Comparison of ENCODE assay signal across 11 cellular contexts in the genomic region with DNA sequence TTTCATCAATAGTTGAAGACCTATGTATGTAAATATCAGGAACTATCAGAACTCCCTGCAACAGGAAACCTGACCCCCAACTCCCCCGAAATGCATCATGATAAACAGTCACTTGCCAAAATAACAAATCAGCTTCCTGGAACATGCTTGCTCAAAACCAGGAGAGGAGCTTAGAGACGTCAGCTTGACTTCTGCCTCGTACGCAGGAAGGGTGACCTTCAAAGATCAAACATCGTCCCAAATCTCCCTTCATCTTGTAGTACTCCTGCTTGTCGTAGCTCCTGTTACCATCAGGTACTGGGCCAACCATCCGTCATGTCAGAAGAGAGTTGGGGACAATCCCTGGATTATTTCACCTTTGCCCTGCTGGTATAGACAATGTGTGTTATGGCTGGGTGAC.
DNase-seq lines count a peak whose midpoint lies in the region; ATAC-seq, FAIRE-seq and TF ChIP-seq lines count a peak whose summit lies in the region.
"Had no signal": no experiment of that assay in that cellular context is flagged by ENCODE, and none has a peak within 500 bp of the region (broad histone marks: within the 10 kb centered on the region; RNA-seq: fewer than 3 reads in every experiment).

No MANE protein-coding gene starts in this region.

- no peaks in the 10 kb centered on the region for H3K9me3 ChIP-seq in CD8-positive, alpha-beta T cell (ENCODE audit: low read length)
- no peaks in the 10 kb centered on the region; the same call in 2 of the 3 replicates for H3K9me3 ChIP-seq in GM12878 (replicated peaks; ENCODE audit: control insufficient read depth, insufficient read depth, low read length)
- no peaks in the 10 kb centered on the region for H3K9me3 ChIP-seq in naive thymus-derived CD4-positive, alpha-beta T cell (ENCODE audit: control insufficient read depth in 2 of 3, low read length in 3 of 3)
- no peaks in the 10 kb centered on the region for H3K9me3 ChIP-seq in H9 (ENCODE audit: control insufficient read depth, low read depth, low read length)

- no peak overlapping the region for H4K91ac ChIP-seq in H9 (ENCODE audit: insufficient read length, low read depth, low read length)

- H3K79me1 ChIP-seq in H9 (ENCODE audit: insufficient read depth, low read depth, low read length, poor library complexity, severe bottlenecking), result no peaks in the 10 kb centered on the region

- no peak overlapping the region for H3T11ph ChIP-seq in H9 (ENCODE audit: low read length)

- H2BK15ac ChIP-seq in H9 (ENCODE audit: low read depth, low read length), result no peak overlapping the region

- H2AK5ac ChIP-seq in H9 (ENCODE audit: insufficient read length, low read length), result no peak overlapping the region

- H3K27me3 Mint-ChIP-seq in CD8-positive, alpha-beta T cell (ENCODE audit: low read depth), result no peaks in the 10 kb centered on the region
- peaks cover 0 to 9% (median 0%) of the 10 kb centered on the region in 5 donors for H3K27me3 Mint-ChIP-seq in naive thymus-derived CD4-positive, alpha-beta T cell
- H3K27me3 Mint-ChIP-seq in H9 (ENCODE audit: low read depth), result no peaks in the 10 kb centered on the region

- H3K56ac ChIP-seq in H9 (ENCODE audit: insufficient read length, low read depth, low read length), result no peak overlapping the region

- no peak overlapping the region for H3K4ac ChIP-seq in H9 (ENCODE audit: low read depth, low read length)

- no peaks in the 10 kb centered on the region for H3K27me3 ChIP-seq in CD8-positive, alpha-beta T cell (ENCODE audit: insufficient read depth, low read length)
- H3K27me3 ChIP-seq in GM12878 (replicated peaks in 1 of 2; ENCODE audit: control insufficient read depth in 2 of 2, insufficient read depth in 2 of 2, low read length in 1 of 2) (no peaks in the 10 kb centered on the region), H9 (ENCODE audit: insufficient read depth, low read length) (no peaks in the 10 kb centered on the region)
- no peaks in the 10 kb centered on the region for H3K27me3 ChIP-seq in naive thymus-derived CD4-positive, alpha-beta T cell (ENCODE audit: control insufficient read depth in 2 of 2, insufficient read depth in 2 of 2, low read length in 2 of 2)

- 76% methylated on average over 7 of the region's 7 CpGs for WGBS in GM12878 (ENCODE audit: insufficient coverage, insufficient replicate concordance, low lambda C conversion rate, missing lambda C conversion rate)
- no CpG with 5 or more reads among the region's 7 CpGs for WGBS in H9 (ENCODE audit: extremely low coverage, insufficient read length, low lambda C conversion rate)

- no peak overlapping the region for H3K4me3 ChIP-seq in CD8-positive, alpha-beta T cell (ENCODE audit: low read depth, low read length)
- H3K4me3 ChIP-seq in GM12878, result no peak overlapping the region
- no peak overlapping the region for H3K4me3 ChIP-seq in naive thymus-derived CD4-positive, alpha-beta T cell (ENCODE audit: low read length)

- no TSS peak for BruUV-seq in GM12878 (replicated peaks; lab: Mats Ljungman, UMichigan)

- no peak overlapping the region for H3K27ac Mint-ChIP-seq in CD8-positive, alpha-beta T cell
- peak overlapping the region in 4 of 9 donors; percentile 9 to 90 (median 48) for H3K27ac Mint-ChIP-seq in naive thymus-derived CD4-positive, alpha-beta T cell
- 0 out of 7 replicates have a peak overlapping the region, but pooled peaks of 1 of the 3 experiments have one; percentile 12 for H3K27ac Mint-ChIP-seq in H9

- no peak for TF ChIP-seq RAD21 in GM12878 (IDR thresholded peaks at IDR 0.05; ENCODE audit: insufficient read depth, low read depth, low read length)

- H3K4me3 Mint-ChIP-seq in CD8-positive, alpha-beta T cell, result peak overlapping the region; percentile 79
- peak overlapping the region in 9 of 10 donors; percentile 5 to 86 (median 79) for H3K4me3 Mint-ChIP-seq in naive thymus-derived CD4-positive, alpha-beta T cell
- H3K4me3 Mint-ChIP-seq in H9, result no peak overlapping the region

- no peaks in the 10 kb centered on the region for H3K36me3 ChIP-seq in CD8-positive, alpha-beta T cell (ENCODE audit: insufficient read depth, low read length)
- no peaks in the 10 kb centered on the region for H3K36me3 ChIP-seq in GM12878 (ENCODE audit: control insufficient read depth in 2 of 2, insufficient read depth in 2 of 2, low read length in 1 of 2)
- no peaks in the 10 kb centered on the region for H3K36me3 ChIP-seq in naive thymus-derived CD4-positive, alpha-beta T cell (ENCODE audit: control insufficient read depth in 2 of 3, insufficient read depth in 3 of 3, low read length in 3 of 3)

- H3K4me1 Mint-ChIP-seq in CD8-positive, alpha-beta T cell (ENCODE audit: low read depth), result peaks cover 26% of the 10 kb centered on the region
- peaks cover 16 to 43% (median 27%) of the 10 kb centered on the region in 7 donors for H3K4me1 Mint-ChIP-seq in naive thymus-derived CD4-positive, alpha-beta T cell
- H3K4me1 Mint-ChIP-seq in H9, result peaks cover 13 to 26% of the 10 kb centered on the region in 2 experiments

- FAIRE-seq in GM12878 (lab: Jason Lieb, UNC), result peak; percentile 61
- FAIRE-seq: TTC549 had no signal

- H3K23me2 ChIP-seq in H9 (ENCODE audit: insufficient read length, low read depth, low read length, poor library complexity, severe bottlenecking), result no peaks in the 10 kb centered on the region

- peaks cover 6% of the 10 kb centered on the region for H3K9me3 Mint-ChIP-seq in CD8-positive, alpha-beta T cell
- peaks cover 0 to 4% (median 0%) of the 10 kb centered on the region in 11 donors for H3K9me3 Mint-ChIP-seq in naive thymus-derived CD4-positive, alpha-beta T cell
- H3K9me3 Mint-ChIP-seq in H9, result peaks cover 0 to 3% of the 10 kb centered on the region in 2 experiments; a peak in 3 of 5 replicates

- peaks cover 18% of the 10 kb centered on the region for H3K4me1 ChIP-seq in CD8-positive, alpha-beta T cell (ENCODE audit: insufficient read depth, low read length)
- H3K4me1 ChIP-seq in GM12878 (ENCODE audit: control insufficient read depth, insufficient read depth, low read length) (peaks cover 12% of the 10 kb centered on the region), H9 (ENCODE audit: insufficient read depth, low read length) (peaks cover 3% of the 10 kb centered on the region; the same call in 1 of the 2 replicates)
- H3K4me1 ChIP-seq in naive thymus-derived CD4-positive, alpha-beta T cell (ENCODE audit: control insufficient read depth in 2 of 2, insufficient read depth in 2 of 2, low read length in 2 of 2), result peaks cover 10 to 20% of the 10 kb centered on the region in 2 donors

- POLR2A ChIA-PET in CD8-positive, alpha-beta T cell (lab: Charles Lee), result interaction anchor here (1.1 to 1.4 kb wide), 2 partner anchors 8 to 25 kb away, joined by 3 read pairs; no protein-coding TSS in a partner anchor
- POLR2A ChIA-PET in GM12878 (lab: Charles Lee), result no interaction called here
- POLR2A ChIA-PET in naive thymus-derived CD4-positive, alpha-beta T cell (lab: Charles Lee), result no interaction called here

- no peak overlapping the region for H2BK12ac ChIP-seq in H9 (ENCODE audit: insufficient read length, low read depth, low read length)

- no peak overlapping the region for H3K9ac ChIP-seq in GM12878 (ENCODE audit: control insufficient read depth, insufficient read depth, low read length)
- H3K9ac ChIP-seq in H9 (ENCODE audit: extremely low read depth, insufficient read length, low read length), result no peak overlapping the region

- in situ Hi-C loops in GM12878 (cut with MboI), result no loop called here

- H2BK5ac ChIP-seq in H9 (ENCODE audit: insufficient read length, low read length), result no peak overlapping the region

- H2AFZ ChIP-seq in GM12878 (ENCODE audit: control insufficient read depth, low read depth, low read length), result no peak overlapping the region
- H2AFZ ChIP-seq in H9 (ENCODE audit: low read length), result no peak overlapping the region

- H3K79me2 ChIP-seq in GM12878 (ENCODE audit: control insufficient read depth, insufficient read depth, low read length), result no peaks in the 10 kb centered on the region
- no peaks in the 10 kb centered on the region for H3K79me2 ChIP-seq in H9 (ENCODE audit: insufficient read depth, low read length)

- SMC1A ChIA-PET in GM12878 (lab: Charles Lee; ENCODE audit: uncharacterized antibody, unreplicated experiment), result interaction anchor here (1.2 to 3.0 kb wide), 5 partner anchors 12 to 403 kb away, joined by 4 to 11 read pairs (median 5); no protein-coding TSS in a partner anchor

- H2BK120ac ChIP-seq in H9 (ENCODE audit: low read depth, low read length, poor library complexity, severe bottlenecking), result no peak overlapping the region

- no peak overlapping the region for H3K4me2 ChIP-seq in GM12878 (ENCODE audit: control insufficient read depth, insufficient read depth)
- H3K4me2 ChIP-seq in H9 (ENCODE audit: insufficient read depth, insufficient read length, low read length), result no peak overlapping the region

- H3K23ac ChIP-seq in H9 (ENCODE audit: insufficient read length, low read depth, low read length), result no peak overlapping the region

- no peak overlapping the region for H4K8ac ChIP-seq in H9 (replicated peaks; ENCODE audit: insufficient read length, low read depth, low read length)

- H3K18ac ChIP-seq in H9 (ENCODE audit: insufficient read length, low read depth, low read length), result no peak overlapping the region

- DNase-seq in CD8-positive, alpha-beta T cell, result no peak
- no peak for DNase-seq in GM12878 (ENCODE audit: low read depth, low spot score)
- no peak for DNase-seq in naive thymus-derived CD4-positive, alpha-beta T cell
- no peak for DNase-seq in H9
- no peak for DNase-seq in GM20000 (ENCODE audit: low spot score)
- DNase-seq in activated CD4-positive, CD25-positive, alpha-beta regulatory T cell treated with anti-CD3 and anti-CD28 coated beads, Interleukin-2, amount 50 U/mL, for 72 hours, result no peak
- DNase-seq: IMR-90, NCI-H187 treated with DMSO at 0.1 percent for 48 hours had no signal

- intact Hi-C loops in CD8-positive, alpha-beta T cell (cut with DNase I, micrococcal nuclease), result no loop called here
- intact Hi-C loops in GM12878 (cut with micrococcal nuclease; ENCODE audit: unreplicated experiment), result no loop called here
- intact Hi-C loops in naive thymus-derived CD4-positive, alpha-beta T cell (cut with micrococcal nuclease), result no loop called here

- CTCF ChIA-PET in CD8-positive, alpha-beta T cell (lab: Charles Lee), result interaction anchor here (1.1 kb wide), 1 partner anchor 398 kb away, joined by 4 read pairs; no protein-coding TSS in a partner anchor
- CTCF ChIA-PET in GM12878 (lab: Yijun Ruan, JAX), result interaction anchor here (1.4 to 2.0 kb wide), 4 partner anchors 23 to 407 kb away, joined by 3 to 7 read pairs (median 6); no protein-coding TSS in a partner anchor
- CTCF ChIA-PET in naive thymus-derived CD4-positive, alpha-beta T cell (lab: Charles Lee), result no interaction called here

- no peak overlapping the region for H4K5ac ChIP-seq in H9 (ENCODE audit: insufficient read length, low read depth, low read length)

- no peak for TF ChIP-seq POLR2A in GM12878 (IDR thresholded peaks at IDR 0.05; ENCODE audit: low read depth, low read length)

- no peak for TF ChIP-seq CTCF in 22Rv1 (IDR thresholded peaks at IDR 0.05)
- no peak for TF ChIP-seq CTCF in CD8-positive, alpha-beta T cell (IDR thresholded peaks at IDR 0.05)
- no peak for TF ChIP-seq CTCF in GM12878 (IDR thresholded peaks at IDR 0.05 in 2 of 3, conservative IDR thresholded peaks at IDR 0.05 in 1 of 3; ENCODE audit: control insufficient read depth in 2 of 3, extremely low read depth in 1 of 3, insufficient read depth in 1 of 3, low read depth in 3 of 3, low read length in 3 of 3)
- TF ChIP-seq CTCF in H9 (conservative IDR thresholded peaks at IDR 0.05), result no peak
- TF ChIP-seq CTCF in GM20000 (IDR thresholded peaks at IDR 0.05; ENCODE audit: extremely low read depth, missing control alignments), result no peak

- H4K20me1 ChIP-seq in GM12878 (ENCODE audit: control insufficient read depth, insufficient read depth) (no peaks in the 10 kb centered on the region), H9 (ENCODE audit: control insufficient read depth, insufficient read depth, insufficient read length) (no peaks in the 10 kb centered on the region)

- RAD21 ChIA-PET in GM12878 (lab: Charles Lee; ENCODE audit: unreplicated experiment), result interaction anchor here (1.4 to 2.9 kb wide), 2 partner anchors 32 to 398 kb away, joined by 3 to 16 read pairs; no protein-coding TSS in a partner anchor

- H3K27ac ChIP-seq in 22Rv1, result peak overlapping the region; percentile 98
- no peak overlapping the region for H3K27ac ChIP-seq in CD8-positive, alpha-beta T cell (ENCODE audit: low read depth, low read length)
- no peak overlapping the region for H3K27ac ChIP-seq in GM12878 (ENCODE audit: control insufficient read depth, insufficient read depth)
- no peak overlapping the region for H3K27ac ChIP-seq in naive thymus-derived CD4-positive, alpha-beta T cell (ENCODE audit: low read depth, low read length)
- H3K27ac ChIP-seq in H9 (ENCODE audit: insufficient read length, low read depth, low read length), result no peak overlapping the region

- H3K36me3 Mint-ChIP-seq in CD8-positive, alpha-beta T cell, result no peaks in the 10 kb centered on the region
- H3K36me3 Mint-ChIP-seq in naive thymus-derived CD4-positive, alpha-beta T cell, result peaks cover 0 to 2% (median 0%) of the 10 kb centered on the region in 5 donors
- no peaks in the 10 kb centered on the region for H3K36me3 Mint-ChIP-seq in H9 (ENCODE audit: insufficient read depth in 1 of 3, low read depth in 3 of 3)

- no peak overlapping the region for H2BK20ac ChIP-seq in H9 (ENCODE audit: low read depth, low read length, poor library complexity, severe bottlenecking)

- no peak for TF ChIP-seq EP300 in GM12878 (IDR thresholded peaks at IDR 0.05; ENCODE audit: borderline replicate concordance in 1 of 2, control insufficient read depth in 1 of 2, low read depth in 2 of 2, low read length in 2 of 2)

- no peak for ATAC-seq in CD8-positive, alpha-beta T cell
- ATAC-seq in GM12878 (no peak), GM21381 (IDR thresholded peaks at IDR 0.05; ENCODE audit: unreplicated experiment) (no peak)
- ATAC-seq in naive thymus-derived CD4-positive, alpha-beta T cell, result no peak

- H3K14ac ChIP-seq in H9 (ENCODE audit: insufficient read depth, low read length), result no peak overlapping the region

Comparison
In these comparisons a context has a peak if more than half of its experiments do, and no peak if none do; other contexts are left out.
1. H3K4me3 Mint-ChIP-seq: peak in CD8-positive, alpha-beta T cell (single experiment) and naive thymus-derived CD4-positive, alpha-beta T cell (9 of 10); none in H9 (0 of 2).